In genomic region chr2:15664273-15665066, GRCh38 we compare ENCODE assay signal across 15 cellular contexts.
DNase-seq lines count a peak whose midpoint lies in the region; ATAC-seq, FAIRE-seq and TF ChIP-seq lines count a peak whose summit lies in the region.
"Had no signal": no experiment of that assay in that cellular context is flagged by ENCODE, and none has a peak within 500 bp of the region (broad histone marks: within the 10 kb centered on the region; RNA-seq: fewer than 3 reads in every experiment).

No MANE protein-coding gene starts in this region.

- no peak for DNase-seq in GM23338 (ENCODE audit: low spot score)
- DNase-seq in GM12878 (ENCODE audit: low read depth, low spot score) = no peak
- peak; percentile 85 for DNase-seq in left kidney (ENCODE audit: low read depth, low spot score)
- DNase-seq in trophoblast cell = no peak
- DNase-seq in cerebellum (ENCODE audit: low spot score) = no peak
- DNase-seq in KBM-7 = no peak
- DNase-seq: 8988T; AML-193; CD8-positive, alpha-beta memory T cell; DMS53; GF-D8; GOT3 had no signal

- H4K20me1 ChIP-seq in GM23338 (replicated peaks; ENCODE audit: insufficient read depth) = no peaks in the 10 kb centered on the region
- H4K20me1 ChIP-seq in GM12878 (ENCODE audit: control insufficient read depth, insufficient read depth) = no peaks in the 10 kb centered on the region
- H4K20me1 ChIP-seq: BLaER1 had no signal

- SMC1A ChIA-PET in GM12878 (lab: Charles Lee; ENCODE audit: uncharacterized antibody, unreplicated experiment) = no interaction called here

- no peak overlapping the region for H4K12ac ChIP-seq in trophoblast cell (ENCODE audit: low read depth, low read length)

- no peaks in the 10 kb centered on the region for H3K36me3 ChIP-seq in GM23338 (ENCODE audit: insufficient read depth)
- no peaks in the 10 kb centered on the region for H3K36me3 ChIP-seq in GM12878 (ENCODE audit: control insufficient read depth in 2 of 2, insufficient read depth in 2 of 2, low read length in 1 of 2)
- H3K36me3 ChIP-seq in trophoblast cell (ENCODE audit: control insufficient read depth in 1 of 2, insufficient read depth in 2 of 2, low read length in 2 of 2) = no peaks in the 10 kb centered on the region
- H3K36me3 ChIP-seq: BLaER1, HAP-1 had no signal

- ATAC-seq in GM23338 = no peak
- ATAC-seq in GM12878 = peak; percentile 45; the same call in 2 of the 3 replicates
- ATAC-seq in GM21367 (IDR thresholded peaks at IDR 0.05; ENCODE audit: unreplicated experiment) = no peak

- no peak overlapping the region for H3K4me3 Mint-ChIP-seq in GM23338
- H3K4me3 Mint-ChIP-seq: CD8-positive, alpha-beta memory T cell had no signal

- peaks cover 3% of the 10 kb centered on the region for H3K79me1 ChIP-seq in trophoblast cell (ENCODE audit: low read length)

- no peak overlapping the region for H2AK5ac ChIP-seq in trophoblast cell (ENCODE audit: low read length)

- H4K8ac ChIP-seq in trophoblast cell (ENCODE audit: low read depth, low read length) = no peak overlapping the region

- H3K9ac ChIP-seq in GM12878 (ENCODE audit: control insufficient read depth, insufficient read depth, low read length) = no peak overlapping the region
- H3K9ac ChIP-seq in trophoblast cell (ENCODE audit: low read length) = no peak overlapping the region
- H3K9ac ChIP-seq: BLaER1 had no signal

- no peak for TF ChIP-seq CTCF in GM23338 (conservative IDR thresholded peaks at IDR 0.05; ENCODE audit: low read depth in 2 of 2)
- no peak for TF ChIP-seq CTCF in GM12878 (IDR thresholded peaks at IDR 0.05 in 2 of 3, conservative IDR thresholded peaks at IDR 0.05 in 1 of 3; ENCODE audit: control insufficient read depth in 2 of 3, extremely low read depth in 1 of 3, insufficient read depth in 1 of 3, low read depth in 3 of 3, low read length in 3 of 3)

- FAIRE-seq in GM12878 (lab: Jason Lieb, UNC) = no peak

- H3K27ac Mint-ChIP-seq in GM23338 = no peak overlapping the region

- H3K27ac ChIP-seq in GM23338 (ENCODE audit: low read depth) = no peak overlapping the region
- H3K27ac ChIP-seq in GM12878 (ENCODE audit: control insufficient read depth, insufficient read depth) = no peak overlapping the region
- no peak overlapping the region for H3K27ac ChIP-seq in trophoblast cell (ENCODE audit: low read depth, low read length)
- H3K27ac ChIP-seq: BLaER1 had no signal

- intact Hi-C loops in GM12878 (cut with micrococcal nuclease; ENCODE audit: unreplicated experiment) = no loop called here

- H3K27me3 ChIP-seq in GM23338 (ENCODE audit: insufficient read depth) (no peaks in the 10 kb centered on the region), GM12878 (replicated peaks in 1 of 2; ENCODE audit: control insufficient read depth in 2 of 2, insufficient read depth in 2 of 2, low read length in 1 of 2) (no peaks in the 10 kb centered on the region; a peak in 1 of 4 replicates), trophoblast cell (ENCODE audit: insufficient read depth, low read length) (no peaks in the 10 kb centered on the region)
- H3K27me3 ChIP-seq: BLaER1 had no signal

- H3K14ac ChIP-seq in trophoblast cell (ENCODE audit: low read length) = no peak overlapping the region

- H3K9me3 ChIP-seq in GM12878 (replicated peaks; ENCODE audit: control insufficient read depth, insufficient read depth, low read length) (no peaks in the 10 kb centered on the region), trophoblast cell (ENCODE audit: insufficient read depth, low read depth, low read length) (no peaks in the 10 kb centered on the region)
- H3K9me3 ChIP-seq: HAP-1 had no signal

- CTCF ChIA-PET in GM12878 (lab: Yijun Ruan, JAX) = no interaction called here

- WGBS in GM12878 (ENCODE audit: insufficient coverage, insufficient replicate concordance, low lambda C conversion rate, missing lambda C conversion rate) = 54% methylated on average over 31 of the region's 31 CpGs
- WGBS in trophoblast cell (ENCODE audit: extremely low coverage, insufficient coverage, insufficient read length) = no CpG with 5 or more reads among the region's 31 CpGs

- H4K91ac ChIP-seq in trophoblast cell (ENCODE audit: low read depth, low read length) = no peak overlapping the region

- in situ Hi-C loops in GM12878 (cut with MboI) = no loop called here
- in situ Hi-C loops in KBM-7 (cut with MboI; ENCODE audit: low pct_unique_long_range_greater_than_20kb, low sequenced_read_pairs) = no loop called here

- H3K23ac ChIP-seq in trophoblast cell (ENCODE audit: low read length) = no peak overlapping the region

- H3K4me3 ChIP-seq in GM23338 (no peak overlapping the region), GM12878 (no peak overlapping the region), trophoblast cell (ENCODE audit: low read depth, low read length) (no peak overlapping the region)
- H3K4me3 ChIP-seq: BLaER1, HAP-1 had no signal

- peaks cover 12% of the 10 kb centered on the region for H3K4me1 Mint-ChIP-seq in GM23338
- H3K4me1 Mint-ChIP-seq: CD8-positive, alpha-beta memory T cell had no signal

- POLR2A ChIA-PET in GM12878 (lab: Charles Lee) = no interaction called here

- H3K4me1 ChIP-seq in GM23338 (ENCODE audit: insufficient read depth) = no peaks in the 10 kb centered on the region
- H3K4me1 ChIP-seq in GM12878 (ENCODE audit: control insufficient read depth, insufficient read depth, low read length) = no peaks in the 10 kb centered on the region
- H3K4me1 ChIP-seq in trophoblast cell (ENCODE audit: control insufficient read depth in 1 of 2, insufficient read depth in 2 of 2, low read length in 2 of 2) = peaks cover 10 to 12% of the 10 kb centered on the region in 2 experiments
- H3K4me1 ChIP-seq: BLaER1, HAP-1 had no signal

- peak overlapping the region; percentile 27 for H2BK12ac ChIP-seq in trophoblast cell (ENCODE audit: low read length)

- TF ChIP-seq POLR2A in GM12878 (IDR thresholded peaks at IDR 0.05; ENCODE audit: low read depth, low read length) = no peak

- H2BK120ac ChIP-seq in trophoblast cell (ENCODE audit: insufficient read depth, low read length, poor library complexity) = peak overlapping the region; percentile 28

- H3K36me3 Mint-ChIP-seq in GM23338 (ENCODE audit: low read depth) = no peaks in the 10 kb centered on the region
- H3K36me3 Mint-ChIP-seq: CD8-positive, alpha-beta memory T cell had no signal

- H3K9me3 Mint-ChIP-seq in GM23338 = no peaks in the 10 kb centered on the region

- no peak overlapping the region for H2BK5ac ChIP-seq in trophoblast cell (ENCODE audit: low read depth, low read length, poor library complexity)

- H3K79me2 ChIP-seq in GM23338 (replicated peaks; ENCODE audit: insufficient read depth) (no peaks in the 10 kb centered on the region), GM12878 (ENCODE audit: control insufficient read depth, insufficient read depth, low read length) (no peaks in the 10 kb centered on the region), trophoblast cell (ENCODE audit: control insufficient read depth, insufficient read depth, low read length, poor library complexity) (no peaks in the 10 kb centered on the region)

- peaks cover 2% of the 10 kb centered on the region for H3K27me3 Mint-ChIP-seq in GM23338 (ENCODE audit: insufficient read depth, low read depth, poor library complexity)

- H3K18ac ChIP-seq in trophoblast cell (ENCODE audit: low read length) = no peak overlapping the region

- no peaks in the 10 kb centered on the region for H3F3A ChIP-seq in GM23338 (replicated peaks; ENCODE audit: low read depth)

- H3K4ac ChIP-seq in trophoblast cell (ENCODE audit: low read depth, low read length) = no peak overlapping the region

- no peak for TF ChIP-seq EP300 in GM12878 (IDR thresholded peaks at IDR 0.05; ENCODE audit: borderline replicate concordance in 1 of 2, control insufficient read depth in 1 of 2, low read depth in 2 of 2, low read length in 2 of 2)

- peak overlapping the region; percentile 63 for H2AFZ ChIP-seq in GM23338
- no peak overlapping the region for H2AFZ ChIP-seq in GM12878 (ENCODE audit: control insufficient read depth, low read depth, low read length)
- no peak overlapping the region for H2AFZ ChIP-seq in trophoblast cell (ENCODE audit: insufficient read depth, low read length, poor library complexity)

- BruUV-seq in GM12878 (replicated peaks; lab: Mats Ljungman, UMichigan) = no TSS peak

- RAD21 ChIA-PET in GM12878 (lab: Charles Lee; ENCODE audit: unreplicated experiment) = no interaction called here

- H3K9me2 ChIP-seq in GM23338 (ENCODE audit: insufficient read depth) = peaks cover 3% of the 10 kb centered on the region; the same call in 1 of the 2 replicates

- no peak for TF ChIP-seq RAD21 in GM12878 (IDR thresholded peaks at IDR 0.05; ENCODE audit: insufficient read depth, low read depth, low read length)

- no peak overlapping the region for H3K4me2 ChIP-seq in GM23338
- H3K4me2 ChIP-seq in GM12878 (ENCODE audit: control insufficient read depth, insufficient read depth) = no peak overlapping the region
- H3K4me2 ChIP-seq in trophoblast cell (ENCODE audit: low read length) = no peak overlapping the region
- H3K4me2 ChIP-seq: BLaER1 had no signal

TF ChIP-seq in GM12878, 131 proteins besides CTCF, POLR2A, EP300 and RAD21 (continues in another document):
- TF ChIP-seq KDM1A (IDR thresholded peaks at IDR 0.05; ENCODE audit: borderline replicate concordance) (no peak), MTA2 (IDR thresholded peaks at IDR 0.05; ENCODE audit: low read depth) (no peak), E2F8 (IDR thresholded peaks at IDR 0.05; ENCODE audit: low read depth, partially characterized antibody) (no peak), MYB (IDR thresholded peaks at IDR 0.05; ENCODE audit: borderline replicate concordance, low read depth, low read length) (no peak), CREM (IDR thresholded peaks at IDR 0.05; ENCODE audit: low read depth) (no peak), EED (IDR thresholded peaks at IDR 0.05; ENCODE audit: low read depth) (no peak)
